9 cellular contexts compared by ENCODE assay signal in the genomic region with DNA sequence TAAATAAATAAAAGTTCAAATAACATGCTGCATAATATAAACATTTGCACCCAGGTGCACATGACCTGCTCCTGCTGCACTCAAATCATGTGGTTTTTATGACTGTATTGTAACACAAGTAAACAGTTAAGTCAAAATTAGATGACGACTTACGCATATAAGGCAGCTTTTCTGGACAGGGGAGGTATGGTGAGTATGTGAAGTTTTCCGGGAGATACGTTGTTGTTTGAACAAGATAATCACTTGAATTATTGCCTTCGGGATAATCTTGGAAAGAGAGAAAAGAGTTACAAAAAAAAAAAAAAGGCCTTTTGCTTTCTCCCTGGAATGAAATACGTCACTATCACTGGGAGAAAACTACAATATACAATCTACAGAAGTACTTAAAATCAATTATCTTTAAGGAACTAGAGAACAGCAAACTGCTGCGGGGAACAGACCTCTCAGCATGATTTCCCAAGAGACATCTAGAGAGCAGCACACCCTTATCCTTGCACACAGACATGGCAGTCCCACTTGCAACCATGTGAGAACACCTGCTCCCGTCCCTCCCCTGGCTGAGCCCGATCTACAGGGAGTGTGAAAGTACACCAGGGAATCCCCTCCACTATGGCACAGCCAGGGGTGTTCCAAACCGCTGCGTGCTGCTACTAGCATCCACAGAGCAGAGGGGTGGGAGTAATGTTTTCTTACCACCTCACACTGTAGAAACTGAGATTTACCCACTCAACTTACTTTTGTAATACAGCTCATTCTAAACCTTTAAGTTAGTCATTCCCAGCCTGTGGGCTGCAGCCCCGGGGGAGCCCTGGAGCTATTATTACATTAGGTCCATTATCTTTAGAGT. TPM values are rescaled to one million over a fixed set of nuclear protein-coding genes. Genes with fewer than 3 reads are reported as not detected.
DNase-seq lines count a peak whose midpoint lies in the region; ATAC-seq, FAIRE-seq and TF ChIP-seq lines count a peak whose summit lies in the region.
"Had no signal": no experiment of that assay in that cellular context is flagged by ENCODE, and none has a peak within 500 bp of the region (broad histone marks: within the 10 kb centered on the region; RNA-seq: fewer than 3 reads in every experiment).

No MANE protein-coding gene starts in this region.

- no peak for TF ChIP-seq CTCF in D721Med (IDR thresholded peaks at IDR 0.05; ENCODE audit: insufficient read depth, missing control alignments)

- H3K27me3 ChIP-seq in MG63, result no peaks in the 10 kb centered on the region

- ATAC-seq in GM19397 (IDR thresholded peaks at IDR 0.05; ENCODE audit: unreplicated experiment), result peak; percentile 75
- ATAC-seq in HG03280 (IDR thresholded peaks at IDR 0.05; ENCODE audit: unreplicated experiment), result peak; percentile 62

- peaks cover 4% of the 10 kb centered on the region; the same call in 1 of the 2 replicates for H3K9me3 ChIP-seq in MG63

- H3K4me3 ChIP-seq in MG63, result no peak overlapping the region

- DNase-seq in D721Med (ENCODE audit: insufficient read length, low spot score), result peak; percentile 24
- DNase-seq in SK-N-DZ (ENCODE audit: low spot score), result peak; percentile 90
- DNase-seq in stimulated activated CD4-positive, alpha-beta T cell treated with anti-CD3 and anti-CD28 coated beads, Interleukin-12 subunit alpha, Interleukin-12 subunit beta, amount 100 ng/mL, for 48 hours (ENCODE audit: low read depth in 2 of 3, low spot score in 1 of 3), result peak; percentile 25 to 49 (median 30)
- no peak for DNase-seq in MG63
- DNase-seq in kidney tubule cell (ENCODE audit: low spot score), result no peak
- DNase-seq in activated gamma-delta T cell (lab: John Stamatoyannopoulos, UW), result no peak
- DNase-seq: activated naive CD8-positive, alpha-beta T cell treated with anti-CD3 and anti-CD28 coated beads, Interleukin-2, amount 10 ng/mL, durations not matched to agents 7 days and 5 days had no signal

- H3K36me3 ChIP-seq in MG63, result no peaks in the 10 kb centered on the region

- peak; percentile 92 for FAIRE-seq in D721Med (lab: Jason Lieb, UNC)

RNA-seq across cellular contexts. Expression of gene B4GALT6, which starts 26.3 kb away (rescaled TPM):
- 6.1 TPM in 2 replicates for polyA plus RNA-seq in SK-N-DZ (2014; cell fraction: cytosol; rRNA removed)
- 10.8 and 29.8 TPM in 2 replicates for polyA plus RNA-seq in SK-N-DZ (2014; cell fraction: nucleus; rRNA removed)
- total RNA-seq in MG63 (2014; rRNA removed; shearing (Covaris generic); ENCODE audit: low replicate concordance), result 1.7 and 2.0 TPM in 2 replicates

Comparison
In these comparisons a context has a peak if more than half of its experiments do, and no peak if none do; other contexts are left out.
1. DNase-seq: peak in D721Med (single experiment), SK-N-DZ (single experiment) and stimulated activated CD4-positive, alpha-beta T cell treated with anti-CD3 and anti-CD28 coated beads, Interleukin-12 subunit alpha, Interleukin-12 subunit beta, amount 100 ng/mL, for 48 hours (3 of 3); none in MG63 (single experiment), kidney tubule cell (single experiment) and activated gamma-delta T cell (single experiment).